13 cellular contexts compared by ENCODE assay signal in genomic region chr15:95286911-95287769, GRCh38.
DNase-seq lines count a peak whose midpoint lies in the region; ATAC-seq and TF ChIP-seq lines count a peak whose summit lies in the region.
"Had no signal": no experiment of that assay in that cellular context is flagged by ENCODE, and none has a peak within 500 bp of the region (broad histone marks: within the 10 kb centered on the region; RNA-seq: fewer than 3 reads in every experiment).

No MANE protein-coding gene starts in this region.

- no peaks in the 10 kb centered on the region for H3K79me2 ChIP-seq in smooth muscle cell (ENCODE audit: low read depth)

- intact Hi-C loops in sciatic nerve (cut with DNase I), result no loop called here

- DNase-seq in GM20000 (ENCODE audit: low spot score) (peak; percentile 14), MG63 (peak; percentile 59), sciatic nerve (ENCODE audit: low spot score) (no peak), smooth muscle cell (lab: John Stamatoyannopoulos, UW; ENCODE audit: unreplicated experiment) (no peak), foreskin melanocyte (no peak)
- no peak for DNase-seq in activated effector memory CD4-positive, alpha-beta T cell treated with anti-CD3 and anti-CD28 coated beads, Interleukin-2, amount 50 U/mL, for 16 hours
- DNase-seq: activated CD4-positive, alpha-beta T cell treated with anti-CD3 and anti-CD28 coated beads, Interleukin-2, amount 50 U/mL, for 4 hours; cortex of kidney; glutamatergic neuron; NCI-H748 treated with DMSO at 0.1 percent for 48 hours had no signal

- TF ChIP-seq CTCF in GM20000 (IDR thresholded peaks at IDR 0.05; ENCODE audit: extremely low read depth, missing control alignments) (no peak), smooth muscle cell (IDR thresholded peaks at IDR 0.05; ENCODE audit: borderline replicate concordance, insufficient read depth, poor library complexity, severe bottlenecking) (no peak)

- H3K4me2 ChIP-seq in smooth muscle cell, result no peak overlapping the region

- no peaks in the 10 kb centered on the region for H4K20me1 ChIP-seq in smooth muscle cell (ENCODE audit: low read depth)

- H3K4me1 ChIP-seq in iPS-15b (ENCODE audit: control insufficient read depth, insufficient read depth, low read length) (peaks cover 15% of the 10 kb centered on the region), smooth muscle cell (ENCODE audit: low read depth) (peaks cover 67% of the 10 kb centered on the region)

- H3K27ac ChIP-seq in smooth muscle cell (ENCODE audit: low read depth), result no peak overlapping the region

- H3K9ac ChIP-seq in iPS-15b (ENCODE audit: low read depth, low read length), result peak overlapping the region; percentile 12
- no peak overlapping the region for H3K9ac ChIP-seq in smooth muscle cell (ENCODE audit: low read depth)

- no peaks in the 10 kb centered on the region for H3F3A ChIP-seq in smooth muscle cell (ENCODE audit: low read depth)

- peak; percentile 84 for ATAC-seq in sciatic nerve
- no peak for ATAC-seq in esophagus mucosa
- ATAC-seq: activated naive CD4-positive, alpha-beta T cell treated with anti-CD3 and anti-CD28 coated beads, Interleukin-2, amount 50 U/mL, for 72 hours had no signal

- H3K27me3 ChIP-seq in MG63, result no peaks in the 10 kb centered on the region
- H3K27me3 ChIP-seq in iPS-15b (ENCODE audit: control insufficient read depth, insufficient read depth, low read length), result no peaks in the 10 kb centered on the region
- H3K27me3 ChIP-seq in smooth muscle cell (ENCODE audit: low read depth), result no peaks in the 10 kb centered on the region

- H3K36me3 ChIP-seq in MG63 (no peaks in the 10 kb centered on the region), iPS-15b (ENCODE audit: control insufficient read depth, insufficient read depth, low read length) (no peaks in the 10 kb centered on the region), smooth muscle cell (ENCODE audit: low read depth) (no peaks in the 10 kb centered on the region)

- H3K4me3 ChIP-seq in MG63 (no peak overlapping the region), iPS-15b (ENCODE audit: low read depth, low read length) (peak overlapping the region; percentile 31), smooth muscle cell (no peak overlapping the region)

- H2AFZ ChIP-seq in smooth muscle cell (ENCODE audit: low read depth), result no peak overlapping the region

- WGBS in smooth muscle cell (ENCODE audit: low lambda C conversion rate), result 69% methylated on average over 16 of the region's 16 CpGs

- H3K9me3 ChIP-seq in MG63 (no peaks in the 10 kb centered on the region), iPS-15b (ENCODE audit: control insufficient read depth, insufficient read depth, low read length) (no peaks in the 10 kb centered on the region), smooth muscle cell (replicated peaks; ENCODE audit: low read depth) (no peaks in the 10 kb centered on the region)

Comparison
In these comparisons a context has a peak if more than half of its experiments do, and no peak if none do; other contexts are left out.
1. DNase-seq: peak in GM20000 (single experiment) and MG63 (single experiment); none in sciatic nerve (single experiment), smooth muscle cell (single experiment), activated effector memory CD4-positive, alpha-beta T cell treated with anti-CD3 and anti-CD28 coated beads, Interleukin-2, amount 50 U/mL, for 16 hours (single experiment) and foreskin melanocyte (single experiment).